8 cellular contexts compared by ENCODE assay signal in the genomic region with DNA sequence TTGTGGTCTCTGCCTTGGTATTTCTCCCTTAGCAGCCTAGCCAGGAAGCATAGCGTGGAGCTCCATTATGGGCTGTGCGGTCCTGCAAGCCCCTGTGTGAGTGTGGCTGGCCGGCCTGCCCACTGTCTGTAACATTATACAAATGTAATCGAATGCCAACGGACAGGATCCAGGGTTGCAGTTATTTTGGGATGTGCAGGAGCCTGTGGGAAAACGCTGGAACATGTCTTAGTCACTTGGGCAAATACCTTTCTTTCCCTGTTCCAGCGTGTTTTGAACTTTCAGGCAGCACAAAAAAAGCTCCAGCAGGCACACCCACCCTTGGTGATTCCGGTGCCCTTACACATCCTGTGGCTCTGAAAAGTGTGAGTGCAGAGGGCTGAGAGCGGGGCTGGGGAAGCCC. TPM values are rescaled to one million over a fixed set of nuclear protein-coding genes. Genes with fewer than 3 reads are reported as not detected.
DNase-seq lines count a peak whose midpoint lies in the region; ATAC-seq and TF ChIP-seq lines count a peak whose summit lies in the region.
"Had no signal": no experiment of that assay in that cellular context is flagged by ENCODE, and none has a peak within 500 bp of the region (broad histone marks: within the 10 kb centered on the region; RNA-seq: fewer than 3 reads in every experiment).

No MANE protein-coding gene starts in this region.

- H3K9me3 Mint-ChIP-seq in activated naive CD8-positive, alpha-beta T cell treated with anti-CD3 and anti-CD28 coated beads, Interleukin-2, amount 50 U/mL, for 24 hours = no peaks in the 10 kb centered on the region

- in situ Hi-C loops in IMR-90 (cut with MboI; ENCODE audit: low sequenced_read_pairs) = no loop called here

- H3K9me1 ChIP-seq in IMR-90 (ENCODE audit: insufficient read depth, low read length) = peaks cover 23% of the 10 kb centered on the region

- H3K79me2 ChIP-seq in OCI-LY7 (ENCODE audit: insufficient read depth, low read depth, low read length) = no peaks in the 10 kb centered on the region

- no peak overlapping the region for H2BK5ac ChIP-seq in IMR-90 (ENCODE audit: low read depth, low read length, poor library complexity, severe bottlenecking)

- H2BK15ac ChIP-seq in IMR-90 (ENCODE audit: low read depth, low read length) = no peak overlapping the region

- H2AFZ ChIP-seq in IMR-90 (replicated peaks; ENCODE audit: low read length, poor library complexity) = no peak overlapping the region
- no peak overlapping the region for H2AFZ ChIP-seq in OCI-LY7 (ENCODE audit: low read length)

- H3K4me3 ChIP-seq in IMR-90 (ENCODE audit: insufficient read depth, low read depth, low read length) (no peak overlapping the region), stomach smooth muscle (ENCODE audit: low read length in 2 of 2) (peak overlapping the region in 1 of 2 donors; percentile 29), OCI-LY7 (ENCODE audit: low read depth, low read length, poor library complexity, severe bottlenecking) (no peak overlapping the region)

- no peak overlapping the region; the same call in 1 of the 2 replicates for H3K23ac ChIP-seq in IMR-90 (ENCODE audit: low read depth, low read length)

- no peak overlapping the region for H4K5ac ChIP-seq in IMR-90 (ENCODE audit: low read depth, low read length)

- TF ChIP-seq CTCF in IMR-90 (conservative IDR thresholded peaks at IDR 0.05; ENCODE audit: low read depth, low read length) (no peak), OCI-LY7 (conservative IDR thresholded peaks at IDR 0.05; ENCODE audit: low read length) (no peak)

- H4K20me1 ChIP-seq in IMR-90 (ENCODE audit: insufficient read depth, low read length) (peaks cover 30% of the 10 kb centered on the region), OCI-LY7 (ENCODE audit: insufficient read depth, low read length) (no peaks in the 10 kb centered on the region)

- H3K18ac ChIP-seq in IMR-90 (ENCODE audit: low read depth, low read length) = no peak overlapping the region

- H2BK120ac ChIP-seq in IMR-90 (ENCODE audit: low read depth, low read length) = peak overlapping the region; percentile 12; the same call in 1 of the 2 replicates

- POLR2A ChIA-PET in IMR-90 (lab: Charles Lee; ENCODE audit: unreplicated experiment) (no interaction called here), OCI-LY7 (lab: Charles Lee) (interaction anchor here (0.5 to 0.6 kb wide), 2 partner anchors 258 to 699 kb away, joined by 3 to 4 read pairs; no protein-coding TSS in a partner anchor)

- no peak overlapping the region for H3K27ac ChIP-seq in IMR-90 (ENCODE audit: insufficient read depth, low read length)
- H3K27ac ChIP-seq in stomach smooth muscle (ENCODE audit: low read length) = peak overlapping the region; percentile 64
- no peak overlapping the region for H3K27ac ChIP-seq in OCI-LY7 (ENCODE audit: low read depth, low read length, poor library complexity, severe bottlenecking)

- no peak overlapping the region for H3K9ac ChIP-seq in IMR-90 (ENCODE audit: low read depth, low read length)
- no peak overlapping the region for H3K9ac ChIP-seq in stomach smooth muscle (ENCODE audit: low read length in 2 of 2)

- peaks cover 19 to 33% of the 10 kb centered on the region in 2 experiments for H3K79me1 ChIP-seq in IMR-90 (ENCODE audit: low read depth in 1 of 2, low read length in 2 of 2)

- no peak overlapping the region for H2AK5ac ChIP-seq in IMR-90 (ENCODE audit: low read depth, low read length)

- no peaks in the 10 kb centered on the region for H3K27me3 Mint-ChIP-seq in activated naive CD8-positive, alpha-beta T cell treated with anti-CD3 and anti-CD28 coated beads, Interleukin-2, amount 50 U/mL, for 24 hours

- H3K4me1 ChIP-seq in IMR-90 (ENCODE audit: control insufficient read depth, insufficient read depth, low read length) = peaks cover 17% of the 10 kb centered on the region
- H3K4me1 ChIP-seq in stomach smooth muscle (ENCODE audit: control insufficient read depth, insufficient read depth, low read length) = peaks cover 38% of the 10 kb centered on the region
- no peaks in the 10 kb centered on the region for H3K4me1 ChIP-seq in OCI-LY7 (ENCODE audit: insufficient read depth, low read length, poor library complexity, severe bottlenecking)

- no peak overlapping the region for H3K27ac Mint-ChIP-seq in activated naive CD8-positive, alpha-beta T cell treated with anti-CD3 and anti-CD28 coated beads, Interleukin-2, amount 50 U/mL, for 24 hours

- no peak for TF ChIP-seq POLR2A in IMR-90 (IDR thresholded peaks at IDR 0.05; ENCODE audit: low read depth, low read length)

- H3K4me2 ChIP-seq in IMR-90 (ENCODE audit: low read depth, low read length) = no peak overlapping the region
- no peak overlapping the region for H3K4me2 ChIP-seq in OCI-LY7 (ENCODE audit: low read length)

- intact Hi-C loops in IMR-90 (cut with micrococcal nuclease) = loop anchor here (2.0 to 10.0 kb wide), 2 partner anchors 72 to 1194 kb away; no protein-coding TSS in a partner anchor
- intact Hi-C loops in left cardiac atrium (cut with DNase I) = loop anchor here in 1 of 2 donors (10.0 kb wide), 1 partner anchor 184 kb away; no protein-coding TSS in a partner anchor
- intact Hi-C loops in OCI-LY7 (cut with micrococcal nuclease; ENCODE audit: unreplicated experiment) = no loop called here

- H2BK20ac ChIP-seq in IMR-90 (ENCODE audit: low read depth, low read length) = 0 out of 2 replicates have a peak overlapping the region, but pooled peaks have one; percentile 0

- H3K56ac ChIP-seq in IMR-90 (ENCODE audit: extremely low read depth, insufficient read depth, low read length) = no peak overlapping the region

- CTCF ChIA-PET in IMR-90 (lab: Yijun Ruan, JAX) (interaction anchor here (0.6 kb wide), 1 partner anchor 192 kb away, joined by 3 read pairs; no protein-coding TSS in a partner anchor), OCI-LY7 (lab: Charles Lee; ENCODE audit: unreplicated experiment) (no interaction called here)

- peak; percentile 30 for DNase-seq in IMR-90
- peak; percentile 71 for DNase-seq in astrocyte of the hippocampus (ENCODE audit: low read depth, low spot score)
- no peak for DNase-seq in left cardiac atrium
- DNase-seq in activated naive CD8-positive, alpha-beta T cell treated with anti-CD3 and anti-CD28 coated beads, Interleukin-2, amount 50 U/mL, for 24 hours = no peak
- no peak for DNase-seq in OCI-LY7 (ENCODE audit: low spot score)
- no peak for DNase-seq in DMS 273 treated with DMSO at 0.1 percent for 48 hours (lab: John Stamatoyannopoulos, UW)
- DNase-seq: NCI-H446 had no signal

- BruUV-seq in IMR-90 (replicated peaks; lab: Mats Ljungman, UMichigan) = no TSS peak
- BruUV-seq in OCI-LY7 (replicated peaks; lab: Mats Ljungman, UMichigan) = no TSS peak

- dilution Hi-C loops in IMR-90 (cut with HindIII; ENCODE audit: low sequenced_read_pairs, unreplicated experiment) = no loop called here

- ATAC-seq in IMR-90 (ENCODE audit: low read depth) (peak; percentile 22), left cardiac atrium (peak; percentile 27 to 72)
- ATAC-seq in activated naive CD8-positive, alpha-beta T cell treated with anti-CD3 and anti-CD28 coated beads, Interleukin-2, amount 50 U/mL, for 24 hours = no peak

- peaks cover 25% of the 10 kb centered on the region for H3K4me1 Mint-ChIP-seq in activated naive CD8-positive, alpha-beta T cell treated with anti-CD3 and anti-CD28 coated beads, Interleukin-2, amount 50 U/mL, for 24 hours

- H3K4me3 Mint-ChIP-seq in activated naive CD8-positive, alpha-beta T cell treated with anti-CD3 and anti-CD28 coated beads, Interleukin-2, amount 50 U/mL, for 24 hours = no peak overlapping the region

- no peak overlapping the region for H2AK9ac ChIP-seq in IMR-90 (replicated peaks; ENCODE audit: low read depth, low read length, poor library complexity)

- WGBS in IMR-90 (ENCODE audit: extremely low coverage in 2 of 2, insufficient read length in 1 of 2), 2 experiments = no CpG with 5 or more reads among the region's 9 CpGs

- H3K36me3 ChIP-seq in IMR-90 (ENCODE audit: control insufficient read depth, insufficient read depth, low read length) (peaks cover 19% of the 10 kb centered on the region), stomach smooth muscle (ENCODE audit: control insufficient read depth in 2 of 2, insufficient read depth in 2 of 2, low read length in 2 of 2) (peaks cover 16 to 20% of the 10 kb centered on the region in 2 donors), OCI-LY7 (ENCODE audit: insufficient read depth, low read length) (no peaks in the 10 kb centered on the region)

- no peak for TF ChIP-seq RAD21 in IMR-90 (IDR thresholded peaks at IDR 0.05; ENCODE audit: low read length)

- peaks cover 4% of the 10 kb centered on the region for H3K36me3 Mint-ChIP-seq in activated naive CD8-positive, alpha-beta T cell treated with anti-CD3 and anti-CD28 coated beads, Interleukin-2, amount 50 U/mL, for 24 hours (ENCODE audit: low read depth)

- H3K27me3 ChIP-seq in IMR-90 (ENCODE audit: control insufficient read depth, insufficient read depth, low read length) (no peaks in the 10 kb centered on the region), stomach smooth muscle (ENCODE audit: control insufficient read depth in 1 of 2, insufficient read depth in 2 of 2, low read length in 2 of 2) (no peaks in the 10 kb centered on the region)

- H3K9me2 ChIP-seq in OCI-LY7 (ENCODE audit: insufficient read depth, low read length) = no peaks in the 10 kb centered on the region

- peak overlapping the region; percentile 56 for H3K4ac ChIP-seq in IMR-90 (ENCODE audit: low read depth, low read length)

- no peaks in the 10 kb centered on the region for H3K9me3 ChIP-seq in IMR-90 (ENCODE audit: control insufficient read depth, insufficient read depth, low read length)
- no peaks in the 10 kb centered on the region for H3K9me3 ChIP-seq in stomach smooth muscle (ENCODE audit: control insufficient read depth in 2 of 2, low read length in 2 of 2)
- no peaks in the 10 kb centered on the region for H3K9me3 ChIP-seq in OCI-LY7 (ENCODE audit: low read length)

- H4K91ac ChIP-seq in IMR-90 (ENCODE audit: insufficient read depth, low read depth, low read length) = no peak overlapping the region

- peak overlapping the region in 1 of 2 experiments; percentile 14; a peak in 1 of 4 replicates for H4K8ac ChIP-seq in IMR-90 (ENCODE audit: low read depth in 2 of 2, low read length in 2 of 2)

- H3K14ac ChIP-seq in IMR-90 (replicated peaks; ENCODE audit: low read depth, low read length) = peak overlapping the region; percentile 23

RNA-seq across cellular contexts. Expression of a gene that starts 29.5 kb away (rescaled TPM):
- total RNA-seq in IMR-90 (2012; rRNA removed) (5.4 and 5.8 TPM in 2 replicates), left cardiac atrium (100 to 1,000 TPM; 113 to 114 TPM), OCI-LY7 (2022) (2.4 and 2.6 TPM in 2 replicates)
- polyA plus RNA-seq in IMR-90 (2012; rRNA removed) = 38.4 and 42.5 TPM in 2 replicates
- polyA plus RNA-seq in IMR-90 (2012; cell fraction: cytosol; rRNA removed) = 32.2 and 47.6 TPM in 2 replicates
- polyA plus RNA-seq in IMR-90 (2012; cell fraction: nucleus; rRNA removed; ENCODE audit: low replicate concordance) = 21.0 and 35.9 TPM in 2 replicates
- 0.41 and 1.9 TPM in 2 replicates for total RNA-seq in OCI-LY7 (2014; rRNA removed; shearing (Covaris generic))

RNA-seq across cellular contexts. Expression of a gene that starts 45.2 kb away (rescaled TPM):
- total RNA-seq in IMR-90 (2012; rRNA removed) (29.6 and 35.3 TPM in 2 replicates), left cardiac atrium (1 to 10 TPM; 6.2 to 8.3 TPM), OCI-LY7 (2022) (8.7 and 12.8 TPM in 2 replicates)
- 16.3 and 19.0 TPM in 2 replicates for polyA plus RNA-seq in IMR-90 (2012; rRNA removed)
- 4.7 and 7.0 TPM in 2 replicates for polyA plus RNA-seq in IMR-90 (2012; cell fraction: cytosol; rRNA removed)
- polyA plus RNA-seq in IMR-90 (2012; cell fraction: nucleus; rRNA removed; ENCODE audit: low replicate concordance) = 3.1 and 20.5 TPM in 2 replicates
- 6.2 TPM in 2 replicates for total RNA-seq in OCI-LY7 (2014; rRNA removed; shearing (Covaris generic))

Comparison
In these comparisons a context has a peak if more than half of its experiments do, and no peak if none do; other contexts are left out.
1. DNase-seq: peak in IMR-90 (single experiment) and astrocyte of the hippocampus (single experiment); none in left cardiac atrium (single experiment), activated naive CD8-positive, alpha-beta T cell treated with anti-CD3 and anti-CD28 coated beads, Interleukin-2, amount 50 U/mL, for 24 hours (single experiment), OCI-LY7 (single experiment) and DMS 273 treated with DMSO at 0.1 percent for 48 hours (single experiment).
2. RNA of a gene that starts 29.5 kb away (total RNA-seq): 113 to 114 TPM in left cardiac atrium; 5.4 to 5.8 TPM in IMR-90 and 0.41 to 2.6 TPM in OCI-LY7; every median in the first group is over 10 times any median in the second.